In genomic region chr1:193201021-193201420, GRCh38 we compare ENCODE assay signal across 24 cellular contexts. TPM values are rescaled to one million over a fixed set of nuclear protein-coding genes. Genes with fewer than 3 reads are reported as not detected.
A peak's percentile ranks its signal among the peaks of the same experiment; 100 is the strongest.
DNase-seq lines count a peak whose midpoint lies in the region; ATAC-seq, FAIRE-seq and TF ChIP-seq lines count a peak whose summit lies in the region.
"Had no signal": no experiment of that assay in that cellular context is flagged by ENCODE, and none has a peak within 500 bp of the region (broad histone marks: within the 10 kb centered on the region; RNA-seq: fewer than 3 reads in every experiment).

No MANE protein-coding gene starts in this region.

- WGBS in HepG2 (ENCODE audit: low lambda C conversion rate) = 97% methylated on average over 2 of the region's 2 CpGs

- peak overlapping the region in 2 of 3 donors; percentile 5 to 12 for H3K27ac Mint-ChIP-seq in CD4-positive, CD25-positive, alpha-beta regulatory T cell
- peak overlapping the region; percentile 27 for H3K27ac Mint-ChIP-seq in Calu3 (ENCODE audit: unreplicated experiment)
- H3K27ac Mint-ChIP-seq: CD4-positive, alpha-beta T cell; HFFc6 had no signal

- no peak overlapping the region for H3K27ac ChIP-seq in CD4-positive, CD25-positive, alpha-beta regulatory T cell (ENCODE audit: insufficient read depth, low read length, poor library complexity, severe bottlenecking)
- H3K27ac ChIP-seq in HepG2 (ENCODE audit: extremely low read length, insufficient read depth, low read length) (no peak overlapping the region), RWPE1 (no peak overlapping the region)

- no peak for ATAC-seq in CD4-positive, CD25-positive, alpha-beta regulatory T cell (ENCODE audit: low read depth in 2 of 2)
- ATAC-seq in HepG2 (no peak), HG02884 (IDR thresholded peaks at IDR 0.05; ENCODE audit: unreplicated experiment) (no peak)
- peak; percentile 14 for ATAC-seq in stimulated activated naive CD8-positive, alpha-beta T cell treated with anti-CD3 and anti-CD28 coated beads, Interleukin-15, Interleukin-2, amounts not matched to agents 100 U/mL and 50 U/mL, for 24 hours
- ATAC-seq: HCT116 had no signal

- peaks cover 2% of the 10 kb centered on the region for H3K79me2 ChIP-seq in HepG2 (ENCODE audit: insufficient read depth, low read length)

- no peak for TF ChIP-seq RAD21 in HepG2 (CRISPR knock-in tag; IDR thresholded peaks at IDR 0.05)

- no peak for TF ChIP-seq EP300 in HepG2 (IDR thresholded peaks at IDR 0.05; ENCODE audit: low read depth in 2 of 2, low read length in 2 of 2)
- TF ChIP-seq EP300 in HepG2 (CRISPR knock-in tag; IDR thresholded peaks at IDR 0.05; ENCODE audit: borderline replicate concordance) = no peak

- no peaks in the 10 kb centered on the region for H3K27me3 ChIP-seq in CD4-positive, CD25-positive, alpha-beta regulatory T cell (ENCODE audit: control insufficient read depth, insufficient read depth, low read length)
- no peaks in the 10 kb centered on the region for H3K27me3 ChIP-seq in HepG2 (ENCODE audit: control insufficient read depth in 1 of 2, insufficient read depth in 2 of 2, low read length in 2 of 2)
- H3K27me3 ChIP-seq: BE2C had no signal

- H4K20me1 ChIP-seq in HepG2 (ENCODE audit: insufficient read depth, low read length) = no peaks in the 10 kb centered on the region

- TF ChIP-seq POLR2A in HepG2 (IDR thresholded peaks at IDR 0.05; ENCODE audit: insufficient read depth in 1 of 2, low read depth in 2 of 2, low read length in 2 of 2) = no peak

- no peak overlapping the region for H3K4me2 ChIP-seq in HepG2 (ENCODE audit: low read depth, low read length)

- H3K36me3 ChIP-seq in CD4-positive, CD25-positive, alpha-beta regulatory T cell (ENCODE audit: control insufficient read depth, insufficient read depth, low read length) = peaks cover 19% of the 10 kb centered on the region
- H3K36me3 ChIP-seq in HepG2 (replicated peaks in 1 of 2; ENCODE audit: control insufficient read depth in 1 of 2, insufficient read depth in 2 of 2, low read length in 2 of 2) = peaks cover 0 to 9% of the 10 kb centered on the region in 2 experiments; a peak in 2 of 5 replicates

- H3K4me1 Mint-ChIP-seq in CD4-positive, CD25-positive, alpha-beta regulatory T cell = peaks cover 33 to 47% (median 42%) of the 10 kb centered on the region in 4 donors
- peaks cover 22% of the 10 kb centered on the region for H3K4me1 Mint-ChIP-seq in Calu3 (ENCODE audit: low read depth, unreplicated experiment)

- H3K9me3 ChIP-seq in CD4-positive, CD25-positive, alpha-beta regulatory T cell (ENCODE audit: control insufficient read depth in 2 of 2, low read length in 2 of 2) = peaks cover 0 to under 1% of the 10 kb centered on the region in 2 experiments
- H3K9me3 ChIP-seq in HepG2 (ENCODE audit: low read length) = no peaks in the 10 kb centered on the region
- H3K9me3 ChIP-seq: BE2C had no signal

- H3K4me3 ChIP-seq in CD4-positive, CD25-positive, alpha-beta regulatory T cell (ENCODE audit: low read depth, low read length) = no peak overlapping the region
- no peak overlapping the region for H3K4me3 ChIP-seq in HepG2 (replicated peaks in 1 of 3; ENCODE audit: insufficient read depth in 1 of 3, low read depth in 2 of 3, low read length in 3 of 3)

- peaks cover 0 to 8% (median 4%) of the 10 kb centered on the region in 7 donors for H3K9me3 Mint-ChIP-seq in CD4-positive, CD25-positive, alpha-beta regulatory T cell
- H3K9me3 Mint-ChIP-seq in Calu3 (ENCODE audit: low read depth, unreplicated experiment) = no peaks in the 10 kb centered on the region

- TF ChIP-seq CTCF in Calu3 (IDR thresholded peaks at IDR 0.05; ENCODE audit: unreplicated experiment) = no peak
- no peak for TF ChIP-seq CTCF in HepG2 (CRISPR knock-in tag; IDR thresholded peaks at IDR 0.05)
- no peak for TF ChIP-seq CTCF in RWPE1 (conservative IDR thresholded peaks at IDR 0.05; ENCODE audit: low read depth)

- no peaks in the 10 kb centered on the region for H3K27me3 Mint-ChIP-seq in CD4-positive, CD25-positive, alpha-beta regulatory T cell
- no peaks in the 10 kb centered on the region for H3K27me3 Mint-ChIP-seq in Calu3 (ENCODE audit: unreplicated experiment)
- H3K27me3 Mint-ChIP-seq: CD4-positive, alpha-beta T cell had no signal

- no peak for DNase-seq in CD4-positive, CD25-positive, alpha-beta regulatory T cell
- no peak for DNase-seq in Calu3
- peak; percentile 5 for DNase-seq in HepG2 (ENCODE audit: low spot score)
- no peak for DNase-seq in stimulated activated naive CD8-positive, alpha-beta T cell treated with anti-CD3 and anti-CD28 coated beads, Interleukin-15, Interleukin-2, amounts not matched to agents 100 U/mL and 50 U/mL, for 24 hours
- no peak for DNase-seq in NK-92 (lab: John Stamatoyannopoulos, UW; ENCODE audit: unreplicated experiment)
- no peak for DNase-seq in RWPE1 (ENCODE audit: low spot score)
- DNase-seq: ACHN; BE2C; C1 segment of cervical spinal cord; Caco-2; CD4-positive, alpha-beta T cell; DMS153; DMS79; GDM1; GOT3; H7; HFFc6 had no signal

- peak overlapping the region in 1 of 4 donors; percentile 43 for H3K4me3 Mint-ChIP-seq in CD4-positive, CD25-positive, alpha-beta regulatory T cell
- H3K4me3 Mint-ChIP-seq in Calu3 (ENCODE audit: low read depth, unreplicated experiment) = no peak overlapping the region
- H3K4me3 Mint-ChIP-seq: CD4-positive, alpha-beta T cell; HFFc6 had no signal

- no peaks in the 10 kb centered on the region for H3K4me1 ChIP-seq in CD4-positive, CD25-positive, alpha-beta regulatory T cell (ENCODE audit: control insufficient read depth, insufficient read depth, low read length, poor library complexity, severe bottlenecking)
- peaks cover 19% of the 10 kb centered on the region for H3K4me1 ChIP-seq in HepG2 (ENCODE audit: insufficient read depth, low read length)
- H3K4me1 ChIP-seq: BE2C, Caco-2 had no signal

- in situ Hi-C loops in HepG2 (cut with HindIII; ENCODE audit: extremely low pct_ligation_motif_present, low pct_unique_long_range_greater_than_20kb) = no loop called here

- BruUV-seq in Calu3 (replicated peaks; lab: Mats Ljungman, UMichigan) (no TSS peak), HepG2 (replicated peaks; lab: Mats Ljungman, UMichigan) (no TSS peak)

- CTCF ChIA-PET in Calu3 (lab: Charles Lee) (no interaction called here), HepG2 (lab: Yijun Ruan, JAX; ENCODE audit: low intra/inter-chr PET ratio, low total read pairs) (no interaction called here), RWPE1 (lab: Yijun Ruan, JAX) (interaction anchor here (0.5 to 0.7 kb wide), 2 partner anchors 21 to 911 kb away, joined by 3 to 4 read pairs; no protein-coding TSS in a partner anchor)

- POLR2A ChIA-PET in HepG2 (lab: Yijun Ruan, JAX) = no interaction called here
- POLR2A ChIA-PET in RWPE1 (lab: Yijun Ruan, JAX; ENCODE audit: low non-redundant PET) = no interaction called here

- intact Hi-C loops in Calu3 (cut with micrococcal nuclease; ENCODE audit: unreplicated experiment) = no loop called here
- intact Hi-C loops in HepG2 (cut with micrococcal nuclease; ENCODE audit: unreplicated experiment) = no loop called here

- FAIRE-seq in HepG2 (lab: Jason Lieb, UNC) = no peak
- FAIRE-seq: A204.1, GM12892, GM18507 had no signal

- no peak overlapping the region for H3K9ac ChIP-seq in HepG2 (ENCODE audit: insufficient read depth, low read depth, low read length)

- H2AFZ ChIP-seq in HepG2 (ENCODE audit: low read length) = no peak overlapping the region

- peaks cover 39% of the 10 kb centered on the region for H3K36me3 Mint-ChIP-seq in CD4-positive, CD25-positive, alpha-beta regulatory T cell
- H3K36me3 Mint-ChIP-seq in Calu3 (ENCODE audit: insufficient read depth, unreplicated experiment) = peaks cover 4% of the 10 kb centered on the region

TF ChIP-seq in HepG2, 621 proteins besides CTCF, POLR2A, EP300 and RAD21:
- TF ChIP-seq ZNF251 (CRISPR knock-in tag; IDR thresholded peaks at IDR 0.05) (no peak), CEBPB (IDR thresholded peaks at IDR 0.05; ENCODE audit: borderline replicate concordance, low read depth, low read length) (peak; percentile 59; the same call in 1 of the 2 replicates), ATF4 (CRISPR knock-in tag; IDR thresholded peaks at IDR 0.05) (0 out of 4 replicates have a peak, but pooled peaks of 1 of the 2 experiments have one; percentile 22)

RNA-seq across cellular contexts. Expression of gene B3GALT2, which starts 14.6 kb away (rescaled TPM):
- 0.30 TPM for total RNA-seq in CD4-positive, CD25-positive, alpha-beta regulatory T cell
- 1 to 10 TPM in 1 of 4 donors, under 1 TPM in 3; 0.61 to 1.2 (median 0.90) TPM for polyA plus RNA-seq in CD4-positive, CD25-positive, alpha-beta regulatory T cell
- not detected in 2 replicates for total RNA-seq in Calu3 (2022)
- not detected in 2 replicates for total RNA-seq in HepG2 (2016; rRNA removed; fragmentation: Illumina TruSeq; extraction: Trizol)
- total RNA-seq in HepG2 (2016; cell fraction: cytosol; rRNA removed; fragmentation: Illumina TruSeq; extraction: Trizol; ENCODE audit: low read depth) = not detected in 2 replicates
- total RNA-seq in HepG2 (2016; cell fraction: insoluble cytoplasmic fraction; rRNA removed; fragmentation: Illumina TruSeq; extraction: Trizol) = not detected in 2 replicates
- not detected in 2 replicates for total RNA-seq in HepG2 (2016; cell fraction: membrane; rRNA removed; fragmentation: Illumina TruSeq; extraction: Trizol)
- not detected in 2 replicates for total RNA-seq in HepG2 (2016; cell fraction: nucleus; rRNA removed; fragmentation: Illumina TruSeq; extraction: Trizol)
- polyA plus RNA-seq in HepG2 (2011; rRNA removed) = not detected in 2 replicates
- not detected in 2 replicates for polyA plus RNA-seq in HepG2 (2011; cell fraction: cytosol; rRNA removed)
- polyA plus RNA-seq in HepG2 (2011; cell fraction: nucleus; rRNA removed) = not detected in 2 replicates
- polyA plus RNA-seq in HepG2 (2012) = not detected in 2 replicates
- not detected in 2 replicates for polyA plus RNA-seq in HepG2 (2016; cell fraction: cytosol; fragmentation: Illumina TruSeq; extraction: Trizol; ENCODE audit: low read depth)
- polyA plus RNA-seq in HepG2 (2016; cell fraction: insoluble cytoplasmic fraction; fragmentation: Illumina TruSeq; extraction: Trizol; ENCODE audit: low read depth) = not detected in 2 replicates
- polyA plus RNA-seq in HepG2 (2016; cell fraction: membrane; fragmentation: Illumina TruSeq; extraction: Trizol; ENCODE audit: low read depth) = not detected in 2 replicates
- not detected in 2 replicates for polyA plus RNA-seq in HepG2 (2016; cell fraction: nucleus; fragmentation: Illumina TruSeq; extraction: Trizol; ENCODE audit: insufficient read depth, low read depth)
- not detected in 2 replicates for polyA minus RNA-seq in HepG2 (2011; rRNA and poly(A)+ RNA removed; ENCODE audit: low replicate concordance)
- not detected in 2 replicates for polyA minus RNA-seq in HepG2 (2011; cell fraction: cytosol; rRNA and poly(A)+ RNA removed)
- polyA minus RNA-seq in HepG2 (2011; cell fraction: nucleus; rRNA and poly(A)+ RNA removed) = not detected in 2 replicates
- total RNA-seq: Caco-2, Daoy, H7, HT-29 had no signal
